In the genomic region with DNA sequence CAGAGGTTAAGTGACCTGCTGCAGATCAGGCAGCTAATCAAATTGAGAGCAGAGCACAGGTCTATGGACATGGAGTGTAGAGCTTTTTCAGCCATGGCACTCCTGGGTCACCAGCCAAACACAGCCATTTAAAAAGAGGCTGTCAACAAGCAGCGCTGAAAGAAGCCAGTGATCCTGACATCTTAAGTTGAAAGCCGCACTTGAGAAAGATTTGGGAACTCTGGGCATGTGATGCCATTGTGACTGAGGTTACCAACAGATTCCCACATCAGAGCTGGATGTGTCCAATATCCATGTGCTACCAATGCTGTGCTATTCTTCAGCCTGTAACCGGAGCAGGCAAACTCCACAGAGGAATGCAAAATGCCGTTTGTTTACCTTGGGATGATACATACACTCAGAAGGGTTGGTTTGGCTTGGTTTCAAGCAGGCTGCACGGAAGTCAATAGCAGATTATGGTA, we compare ENCODE assay signal across 9 cellular contexts. TPM values are rescaled to one million over a fixed set of nuclear protein-coding genes. Genes with fewer than 3 reads are reported as not detected.
DNase-seq lines count a peak whose midpoint lies in the region; ATAC-seq and TF ChIP-seq lines count a peak whose summit lies in the region.
"Had no signal": no experiment of that assay in that cellular context is flagged by ENCODE, and none has a peak within 500 bp of the region (broad histone marks: within the 10 kb centered on the region; RNA-seq: fewer than 3 reads in every experiment).

No MANE protein-coding gene starts in this region.

- H3K27me3 ChIP-seq in mucosa of rectum (ENCODE audit: control insufficient read depth in 2 of 2, insufficient read depth in 2 of 2, low read length in 2 of 2), result no peaks in the 10 kb centered on the region

- H3K4me3 Mint-ChIP-seq in Calu3 (ENCODE audit: low read depth, unreplicated experiment) (no peak overlapping the region), glutamatergic neuron (ENCODE audit: unreplicated experiment) (no peak overlapping the region)

- H3K27ac ChIP-seq in mucosa of rectum (ENCODE audit: low read depth in 2 of 2, low read length in 2 of 2), result peak overlapping the region; percentile 18 to 21

- H3K4me1 ChIP-seq in mucosa of rectum (ENCODE audit: control insufficient read depth in 2 of 2, insufficient read depth in 2 of 2, low read length in 2 of 2), result peaks cover 0 to 16% of the 10 kb centered on the region in 2 donors

- no peak overlapping the region for H3K27ac Mint-ChIP-seq in Calu3 (ENCODE audit: unreplicated experiment)
- no peak overlapping the region for H3K27ac Mint-ChIP-seq in glutamatergic neuron (ENCODE audit: unreplicated experiment)
- H3K27ac Mint-ChIP-seq: activated naive CD4-positive, alpha-beta T cell treated with anti-CD3 and anti-CD28 coated beads, Interleukin-2, amount 50 U/mL, for 72 hours had no signal

- H3K27me3 Mint-ChIP-seq in Calu3 (ENCODE audit: unreplicated experiment) (no peaks in the 10 kb centered on the region), glutamatergic neuron (ENCODE audit: unreplicated experiment) (no peaks in the 10 kb centered on the region)

- CTCF ChIA-PET in Calu3 (lab: Charles Lee), result no interaction called here
- CTCF ChIA-PET in GM10248 (lab: Yijun Ruan, JAX), result interaction anchor here (0.8 to 2.3 kb wide), 2 partner anchors 11 to 15 kb away, joined by 3 to 8 read pairs; no protein-coding TSS in a partner anchor

- intact Hi-C loops in Calu3 (cut with micrococcal nuclease; ENCODE audit: unreplicated experiment), result loop anchor here (5.0 to 10.0 kb wide), 2 partner anchors 73 to 410 kb away; no protein-coding TSS in a partner anchor

- TF ChIP-seq CTCF in Calu3 (IDR thresholded peaks at IDR 0.05; ENCODE audit: unreplicated experiment), result no peak
- no peak for TF ChIP-seq CTCF in GM10248 (IDR thresholded peaks at IDR 0.05; ENCODE audit: control extremely low read depth, extremely low read depth, low read depth, missing control alignments)
- no peak for TF ChIP-seq CTCF in glutamatergic neuron (IDR thresholded peaks at IDR 0.05; ENCODE audit: partially characterized antibody, unreplicated experiment)

- no peak for ATAC-seq in HG03460 (IDR thresholded peaks at IDR 0.05; ENCODE audit: unreplicated experiment)
- ATAC-seq: activated naive CD4-positive, alpha-beta T cell treated with anti-CD3 and anti-CD28 coated beads, Interleukin-2, amount 50 U/mL, for 72 hours had no signal

- H3K9me3 Mint-ChIP-seq in Calu3 (ENCODE audit: low read depth, unreplicated experiment) (no peaks in the 10 kb centered on the region), glutamatergic neuron (ENCODE audit: unreplicated experiment) (peaks cover 1% of the 10 kb centered on the region)
- H3K9me3 Mint-ChIP-seq: activated naive CD4-positive, alpha-beta T cell treated with anti-CD3 and anti-CD28 coated beads, Interleukin-2, amount 50 U/mL, for 72 hours had no signal

- peak overlapping the region in 1 of 2 donors; percentile 25 for H3K4me3 ChIP-seq in mucosa of rectum (ENCODE audit: low read length in 2 of 2)

- H3K9me3 ChIP-seq in mucosa of rectum (ENCODE audit: control insufficient read depth in 2 of 2, low read length in 2 of 2), result no peaks in the 10 kb centered on the region

- H3K9ac ChIP-seq in mucosa of rectum (ENCODE audit: low read depth in 1 of 2, low read length in 2 of 2), result no peak overlapping the region

- POLR2A ChIA-PET in GM10248 (lab: Yijun Ruan, JAX), result no interaction called here

- no peaks in the 10 kb centered on the region for H3K36me3 Mint-ChIP-seq in Calu3 (ENCODE audit: insufficient read depth, unreplicated experiment)
- H3K36me3 Mint-ChIP-seq in glutamatergic neuron (ENCODE audit: unreplicated experiment), result no peaks in the 10 kb centered on the region
- H3K36me3 Mint-ChIP-seq: activated naive CD4-positive, alpha-beta T cell treated with anti-CD3 and anti-CD28 coated beads, Interleukin-2, amount 50 U/mL, for 72 hours had no signal

- peak; percentile 48 for DNase-seq in Calu3
- peak; percentile 78 for DNase-seq in NCI-H345 (lab: John Stamatoyannopoulos, UW)
- peak; percentile 89 for DNase-seq in dermis blood vessel endothelial cell
- no peak for DNase-seq in GM10248 (ENCODE audit: extremely low spot score)
- DNase-seq in glutamatergic neuron, result no peak
- no peak for DNase-seq in D341Med (ENCODE audit: low spot score)

- no TSS peak for BruUV-seq in Calu3 (replicated peaks; lab: Mats Ljungman, UMichigan)

- peaks cover 29% of the 10 kb centered on the region for H3K4me1 Mint-ChIP-seq in Calu3 (ENCODE audit: low read depth, unreplicated experiment)
- H3K4me1 Mint-ChIP-seq in glutamatergic neuron (ENCODE audit: low read depth, unreplicated experiment), result no peaks in the 10 kb centered on the region

- H3K36me3 ChIP-seq in mucosa of rectum (ENCODE audit: control insufficient read depth in 2 of 2, insufficient read depth in 2 of 2, low read length in 2 of 2), result no peaks in the 10 kb centered on the region

RNA-seq across cellular contexts. Expression of a gene that starts 56.2 kb away (rescaled TPM):
- total RNA-seq in Calu3 (2022), result 81.1 and 89.4 TPM in 2 replicates
- total RNA-seq in dermis blood vessel endothelial cell, result 141 and 159 TPM in 2 replicates
- total RNA-seq in glutamatergic neuron (ENCODE audit: unreplicated experiment), result 25.7 TPM

Comparison
In these comparisons a context has a peak if more than half of its experiments do, and no peak if none do; other contexts are left out.
1. DNase-seq: peak in Calu3 (single experiment), NCI-H345 (single experiment) and dermis blood vessel endothelial cell (single experiment); none in GM10248 (single experiment), glutamatergic neuron (single experiment) and D341Med (single experiment).